ENCODE assay signal across 11 cellular contexts in genomic region chr11:128412847-128413791, GRCh38.
DNase-seq lines count a peak whose midpoint lies in the region; ATAC-seq and TF ChIP-seq lines count a peak whose summit lies in the region.
"Had no signal": no experiment of that assay in that cellular context is flagged by ENCODE, and none has a peak within 500 bp of the region (broad histone marks: within the 10 kb centered on the region; RNA-seq: fewer than 3 reads in every experiment).

No MANE protein-coding gene starts in this region.

- peaks cover 0 to 2% of the 10 kb centered on the region in 2 donors for H3K4me1 ChIP-seq in aorta (ENCODE audit: control insufficient read depth in 1 of 2, insufficient read depth in 2 of 2, low read length in 2 of 2)

- peak overlapping the region; percentile 1 for H3K4me3 Mint-ChIP-seq in activated CD4-positive, alpha-beta T cell treated with anti-CD3 and anti-CD28 coated beads, Interleukin-2, amount 10 ng/mL, durations not matched to agents 24 days and 14 days
- H3K4me3 Mint-ChIP-seq in activated CD4-positive, alpha-beta T cell treated with anti-CD3 and anti-CD28 coated beads, Interleukin-2, amount 10 ng/mL, durations not matched to agents 7 days and 5 days: no peak overlapping the region
- H3K4me3 Mint-ChIP-seq in nephron: peak overlapping the region; percentile 0 to 21 (median 10)

- no peaks in the 10 kb centered on the region for H3K36me3 ChIP-seq in aorta (ENCODE audit: control insufficient read depth in 1 of 2, insufficient read depth in 2 of 2, low read length in 1 of 2)

- CTCF ChIA-PET in activated CD4-positive, alpha-beta T cell treated with anti-CD3 and anti-CD28 coated beads, Interleukin-2, amount 10 ng/mL, durations not matched to agents 7 days and 5 days (lab: Charles Lee): no interaction called here

- H3K27me3 ChIP-seq in aorta (ENCODE audit: control insufficient read depth in 1 of 2, insufficient read depth in 2 of 2, low read length in 1 of 2): no peaks in the 10 kb centered on the region

- no peak overlapping the region for H3K4me3 ChIP-seq in aorta (ENCODE audit: low read length in 2 of 2)

- no peaks in the 10 kb centered on the region for H3K27me3 Mint-ChIP-seq in activated CD4-positive, alpha-beta T cell treated with anti-CD3 and anti-CD28 coated beads, Interleukin-2, amount 10 ng/mL, durations not matched to agents 24 days and 14 days
- no peaks in the 10 kb centered on the region for H3K27me3 Mint-ChIP-seq in activated CD4-positive, alpha-beta T cell treated with anti-CD3 and anti-CD28 coated beads, Interleukin-2, amount 10 ng/mL, durations not matched to agents 7 days and 5 days
- peaks cover 4% of the 10 kb centered on the region for H3K27me3 Mint-ChIP-seq in nephron (ENCODE audit: low read depth)

- peaks cover 5% of the 10 kb centered on the region for H3K9me3 Mint-ChIP-seq in activated CD4-positive, alpha-beta T cell treated with anti-CD3 and anti-CD28 coated beads, Interleukin-2, amount 10 ng/mL, durations not matched to agents 24 days and 14 days
- H3K9me3 Mint-ChIP-seq in activated CD4-positive, alpha-beta T cell treated with anti-CD3 and anti-CD28 coated beads, Interleukin-2, amount 10 ng/mL, durations not matched to agents 7 days and 5 days: peaks cover 3% of the 10 kb centered on the region
- no peaks in the 10 kb centered on the region for H3K9me3 Mint-ChIP-seq in nephron

- no peaks in the 10 kb centered on the region for H3K36me3 Mint-ChIP-seq in activated CD4-positive, alpha-beta T cell treated with anti-CD3 and anti-CD28 coated beads, Interleukin-2, amount 10 ng/mL, durations not matched to agents 24 days and 14 days (ENCODE audit: low read depth)
- peaks cover 7% of the 10 kb centered on the region for H3K36me3 Mint-ChIP-seq in activated CD4-positive, alpha-beta T cell treated with anti-CD3 and anti-CD28 coated beads, Interleukin-2, amount 10 ng/mL, durations not matched to agents 7 days and 5 days (ENCODE audit: low read depth)
- H3K36me3 Mint-ChIP-seq in nephron (ENCODE audit: low read depth): no peaks in the 10 kb centered on the region

- H3K27ac Mint-ChIP-seq in activated CD4-positive, alpha-beta T cell treated with anti-CD3 and anti-CD28 coated beads, Interleukin-2, amount 10 ng/mL, durations not matched to agents 24 days and 14 days: peak overlapping the region; percentile 46
- H3K27ac Mint-ChIP-seq in activated CD4-positive, alpha-beta T cell treated with anti-CD3 and anti-CD28 coated beads, Interleukin-2, amount 10 ng/mL, durations not matched to agents 7 days and 5 days: no peak overlapping the region
- H3K27ac Mint-ChIP-seq in nephron: peak overlapping the region; percentile 33 to 82 (median 49)

- peak; percentile 82 for ATAC-seq in GM21723 (IDR thresholded peaks at IDR 0.05; ENCODE audit: unreplicated experiment)
- ATAC-seq in HG03460 (IDR thresholded peaks at IDR 0.05; ENCODE audit: unreplicated experiment): peak; percentile 85
- no peak for ATAC-seq in aorta (ENCODE audit: low FRiP score)

- POLR2A ChIA-PET in activated CD4-positive, alpha-beta T cell treated with anti-CD3 and anti-CD28 coated beads, Interleukin-2, amount 10 ng/mL, durations not matched to agents 7 days and 5 days (lab: Charles Lee): no interaction called here

- H3K4me1 Mint-ChIP-seq in activated CD4-positive, alpha-beta T cell treated with anti-CD3 and anti-CD28 coated beads, Interleukin-2, amount 10 ng/mL, durations not matched to agents 24 days and 14 days: peaks cover 26% of the 10 kb centered on the region
- peaks cover 32% of the 10 kb centered on the region for H3K4me1 Mint-ChIP-seq in activated CD4-positive, alpha-beta T cell treated with anti-CD3 and anti-CD28 coated beads, Interleukin-2, amount 10 ng/mL, durations not matched to agents 7 days and 5 days
- H3K4me1 Mint-ChIP-seq in nephron: peaks cover 44% of the 10 kb centered on the region

- H3K27ac ChIP-seq in aorta (ENCODE audit: low read depth in 1 of 2, low read length in 2 of 2): no peak overlapping the region
- H3K27ac ChIP-seq: epithelial cell of prostate had no signal

- no peak for DNase-seq in activated CD4-positive, alpha-beta T cell treated with anti-CD3 and anti-CD28 coated beads, Interleukin-2, amount 10 ng/mL, durations not matched to agents 24 days and 14 days
- DNase-seq in activated CD4-positive, alpha-beta T cell treated with anti-CD3 and anti-CD28 coated beads, Interleukin-2, amount 10 ng/mL, durations not matched to agents 7 days and 5 days: no peak
- DNase-seq in GF-D8 (lab: John Stamatoyannopoulos, UW): no peak
- DNase-seq in GM03348 (ENCODE audit: low spot score): no peak
- no peak for DNase-seq in aorta
- DNase-seq: 8988T; stimulated activated CD4-positive, alpha-beta T cell treated with anti-CD3 and anti-CD28 coated beads, Interleukin-4, amount 100 ng/mL, for 24 hours had no signal

- intact Hi-C loops in activated CD4-positive, alpha-beta T cell treated with anti-CD3 and anti-CD28 coated beads, Interleukin-2, amount 10 ng/mL, durations not matched to agents 24 days and 14 days (cut with micrococcal nuclease): loop anchor here (1.0 kb wide), 1 partner anchor 70 kb away; no protein-coding TSS in a partner anchor
- intact Hi-C loops in aorta (cut with DNase I): no loop called here

- no peak for TF ChIP-seq CTCF in nephron (IDR thresholded peaks at IDR 0.05; ENCODE audit: unreplicated experiment in 3 of 3)

- no peaks in the 10 kb centered on the region for H3K9me3 ChIP-seq in aorta (ENCODE audit: control insufficient read depth, low read length)

- WGBS in aorta, 2 donors: 93 to 97% methylated on average over 4 of the region's 4 CpGs
